ENCODE assay signal across 32 cellular contexts in the genomic region with DNA sequence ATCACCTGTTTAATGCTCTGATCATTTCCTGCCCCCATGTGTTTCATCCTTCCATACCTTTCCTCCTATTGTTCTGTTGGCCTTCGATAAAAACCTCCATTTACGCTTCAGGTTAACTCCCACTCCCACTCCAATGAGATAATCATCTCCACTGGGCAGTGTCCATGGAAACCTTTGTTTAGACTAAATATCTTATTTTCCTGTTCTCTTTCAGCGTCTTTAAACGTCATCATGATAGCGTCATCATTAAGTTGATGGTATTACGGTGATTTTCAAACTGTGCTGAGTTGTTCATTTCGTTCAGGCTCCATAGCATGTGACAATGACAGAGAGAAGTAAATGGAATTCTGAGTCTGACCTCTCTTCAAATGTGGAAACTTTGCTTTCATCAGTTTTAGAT.
DNase-seq lines count a peak whose midpoint lies in the region; ATAC-seq, FAIRE-seq and TF ChIP-seq lines count a peak whose summit lies in the region.
"Had no signal": no experiment of that assay in that cellular context is flagged by ENCODE, and none has a peak within 500 bp of the region (broad histone marks: within the 10 kb centered on the region; RNA-seq: fewer than 3 reads in every experiment).

No MANE protein-coding gene starts in this region.

- no peak overlapping the region for H3K4me3 ChIP-seq in A549
- no peak overlapping the region for H3K4me3 ChIP-seq in RWPE2 (ENCODE audit: severe bottlenecking)
- H3K4me3 ChIP-seq in OCI-LY7 (ENCODE audit: low read depth, low read length, poor library complexity, severe bottlenecking) = no peak overlapping the region
- H3K4me3 ChIP-seq: BLaER1 treated with 17β-estradiol and CSF1 and Interleukin-3, amounts not matched to agents 10 nM and 100 nM; esophagus muscularis mucosa; HAP-1; hepatocyte; left lung; transverse colon had no signal

- H3K4me2 ChIP-seq in A549 (peak overlapping the region; percentile 19; the same call in 1 of the 3 replicates), OCI-LY7 (ENCODE audit: low read length) (no peak overlapping the region)
- H3K4me2 ChIP-seq: BLaER1 treated with 17β-estradiol and CSF1 and Interleukin-3, amounts not matched to agents 10 nM and 100 nM; hepatocyte had no signal

- 75% methylated on average over 7 of the region's 7 CpGs for WGBS in A549 (ENCODE audit: missing lambda C conversion rate)

- H3K4me1 ChIP-seq in A549 (peaks cover 16% of the 10 kb centered on the region), RWPE2 (ENCODE audit: insufficient read depth, poor library complexity, severe bottlenecking) (peaks cover 17% of the 10 kb centered on the region), OCI-LY7 (ENCODE audit: insufficient read depth, low read length, poor library complexity, severe bottlenecking) (no peaks in the 10 kb centered on the region)
- H3K4me1 ChIP-seq: BLaER1 treated with 17β-estradiol and CSF1 and Interleukin-3, amounts not matched to agents 10 nM and 100 nM; esophagus muscularis mucosa; HAP-1; left lung; transverse colon had no signal

- H4K20me1 ChIP-seq in OCI-LY7 (ENCODE audit: insufficient read depth, low read length) = no peaks in the 10 kb centered on the region
- H4K20me1 ChIP-seq: BLaER1 treated with 17β-estradiol and CSF1 and Interleukin-3, amounts not matched to agents 10 nM and 100 nM had no signal

- H3K79me2 ChIP-seq in OCI-LY7 (ENCODE audit: insufficient read depth, low read depth, low read length) = no peaks in the 10 kb centered on the region
- H3K79me2 ChIP-seq: hepatocyte had no signal

- no peak for TF ChIP-seq POLR2A in A549 (IDR thresholded peaks at IDR 0.05; ENCODE audit: low read length)

- no peak for TF ChIP-seq EP300 in A549 (IDR thresholded peaks at IDR 0.05)

- no peak overlapping the region for H2AFZ ChIP-seq in OCI-LY7 (ENCODE audit: low read length)
- H2AFZ ChIP-seq: hepatocyte had no signal

- no peak for TF ChIP-seq CTCF in A549 (IDR thresholded peaks at IDR 0.05)
- no peak for TF ChIP-seq CTCF in RWPE2 (IDR thresholded peaks at IDR 0.05; ENCODE audit: poor library complexity, severe bottlenecking)
- no peak for TF ChIP-seq CTCF in OCI-LY7 (conservative IDR thresholded peaks at IDR 0.05; ENCODE audit: low read length)

- H3K27me3 ChIP-seq in RWPE2 (ENCODE audit: insufficient read depth, poor library complexity, severe bottlenecking) = no peaks in the 10 kb centered on the region
- H3K27me3 ChIP-seq: BLaER1 treated with 17β-estradiol and CSF1 and Interleukin-3, amounts not matched to agents 10 nM and 100 nM; esophagus muscularis mucosa; hepatocyte; left lung had no signal

- H3K27ac ChIP-seq in A549 = no peak overlapping the region
- H3K27ac ChIP-seq in RWPE2 (ENCODE audit: poor library complexity, severe bottlenecking) = peak overlapping the region; percentile 75
- no peak overlapping the region for H3K27ac ChIP-seq in OCI-LY7 (ENCODE audit: low read depth, low read length, poor library complexity, severe bottlenecking)
- H3K27ac ChIP-seq: BLaER1 treated with 17β-estradiol and CSF1 and Interleukin-3, amounts not matched to agents 10 nM and 100 nM; esophagus muscularis mucosa; hepatocyte; left lung; RWPE1; transverse colon had no signal

- DNase-seq in A549 (ENCODE audit: low read depth in 1 of 2, low spot score in 1 of 2) (no peak), M059J (ENCODE audit: low read depth) (peak; percentile 76), RWPE2 (ENCODE audit: low spot score) (no peak), kidney glomerular epithelial cell (lab: John Stamatoyannopoulos, UW) (peak; percentile 34), dedifferentiated amniotic fluid mesenchymal stem cell (ENCODE audit: extremely low spot score) (no peak), OCI-LY7 (ENCODE audit: low spot score) (no peak)
- no peak for DNase-seq in stimulated activated CD8-positive, alpha-beta memory T cell treated with anti-CD3 and anti-CD28 coated beads, Interleukin-4, amount 100 ng/mL, for 48 hours
- DNase-seq: activated CD4-positive, alpha-beta memory T cell treated with anti-CD3 and anti-CD28 coated beads for 36 hours; activated CD8-positive, alpha-beta memory T cell treated with anti-CD3 and anti-CD28 coated beads, Interleukin-2, amount 50 U/mL, for 48 hours; activated naive CD4-positive, alpha-beta T cell treated with anti-CD3 and anti-CD28 coated beads, Interleukin-2, amount 10 ng/mL, durations not matched to agents 7 days and 5 days; DND-41; effector memory CD8-positive, alpha-beta T cell; left lung; midbrain; naive thymus-derived CD8-positive, alpha-beta T cell; NCI-H1436 treated with DMSO at 0.1 percent for 48 hours; NCI-H2171; NCI-H526; small intestine; stimulated activated CD4-positive, alpha-beta T cell treated with anti-CD3 and anti-CD28 coated beads, Interleukin-1b, Interleukin-23, amount 100 ng/mL, for 48 hours; transverse colon had no signal

- H3K36me3 ChIP-seq in RWPE2 (ENCODE audit: low read depth) = no peaks in the 10 kb centered on the region
- H3K36me3 ChIP-seq in OCI-LY7 (ENCODE audit: insufficient read depth, low read length) = no peaks in the 10 kb centered on the region
- H3K36me3 ChIP-seq: BLaER1 treated with 17β-estradiol and CSF1 and Interleukin-3, amounts not matched to agents 10 nM and 100 nM; esophagus muscularis mucosa; HAP-1; left lung; transverse colon had no signal

- no peaks in the 10 kb centered on the region for H3K9me2 ChIP-seq in OCI-LY7 (ENCODE audit: insufficient read depth, low read length)

- no peak for FAIRE-seq in A549 (lab: Jason Lieb, UNC)
- FAIRE-seq: colon, frontal cortex, GM18507, small intestine, TTC549 had no signal

- BruUV-seq in OCI-LY7 (replicated peaks; lab: Mats Ljungman, UMichigan) = no TSS peak

- intact Hi-C loops in OCI-LY7 (cut with micrococcal nuclease; ENCODE audit: unreplicated experiment) = no loop called here

- ATAC-seq in A549 (no peak), RWPE2 (ENCODE audit: low read depth) (peak; percentile 24; the same call in 1 of the 3 replicates), GM21576 (IDR thresholded peaks at IDR 0.05; ENCODE audit: unreplicated experiment) (no peak)
- ATAC-seq: activated CD4-positive, CD25-positive, alpha-beta regulatory T cell treated with anti-CD3 and anti-CD28 coated beads, Interleukin-2, amount 50 U/mL, for 24 hours; effector memory CD8-positive, alpha-beta T cell; naive thymus-derived CD8-positive, alpha-beta T cell had no signal

- POLR2A ChIA-PET in A549 (lab: Yijun Ruan, JAX) = no interaction called here
- POLR2A ChIA-PET in OCI-LY7 (lab: Charles Lee) = no interaction called here

- CTCF ChIA-PET in A549 (lab: Yijun Ruan, JAX) = no interaction called here
- CTCF ChIA-PET in OCI-LY7 (lab: Charles Lee; ENCODE audit: unreplicated experiment) = no interaction called here

- no peaks in the 10 kb centered on the region for H3K9me3 ChIP-seq in A549
- no peaks in the 10 kb centered on the region for H3K9me3 ChIP-seq in RWPE2 (ENCODE audit: severe bottlenecking)
- H3K9me3 ChIP-seq in OCI-LY7 (ENCODE audit: low read length) = no peaks in the 10 kb centered on the region
- H3K9me3 ChIP-seq: BLaER1 treated with 17β-estradiol and CSF1 and Interleukin-3, amounts not matched to agents 10 nM and 100 nM; esophagus muscularis mucosa; HAP-1; left lung; transverse colon had no signal

- no peak for TF ChIP-seq RAD21 in A549 (conservative IDR thresholded peaks at IDR 0.05 in 1 of 2, IDR thresholded peaks at IDR 0.05 in 1 of 2)

TF ChIP-seq in A549, 52 proteins besides CTCF, POLR2A, EP300 and RAD21:
- no peak for TF ChIP-seq FOXS1 (CRISPR knock-in tag; IDR thresholded peaks at IDR 0.05)
- TF ChIP-seq NPAS2 (CRISPR knock-in tag; IDR thresholded peaks at IDR 0.05; ENCODE audit: borderline replicate concordance) = no peak
- no peak for TF ChIP-seq ESRRA (IDR thresholded peaks at IDR 0.05; ENCODE audit: borderline replicate concordance, low read length)
- TF ChIP-seq CHD4 (IDR thresholded peaks at IDR 0.05; ENCODE audit: borderline replicate concordance) = no peak
- TF ChIP-seq, protein P1, sequence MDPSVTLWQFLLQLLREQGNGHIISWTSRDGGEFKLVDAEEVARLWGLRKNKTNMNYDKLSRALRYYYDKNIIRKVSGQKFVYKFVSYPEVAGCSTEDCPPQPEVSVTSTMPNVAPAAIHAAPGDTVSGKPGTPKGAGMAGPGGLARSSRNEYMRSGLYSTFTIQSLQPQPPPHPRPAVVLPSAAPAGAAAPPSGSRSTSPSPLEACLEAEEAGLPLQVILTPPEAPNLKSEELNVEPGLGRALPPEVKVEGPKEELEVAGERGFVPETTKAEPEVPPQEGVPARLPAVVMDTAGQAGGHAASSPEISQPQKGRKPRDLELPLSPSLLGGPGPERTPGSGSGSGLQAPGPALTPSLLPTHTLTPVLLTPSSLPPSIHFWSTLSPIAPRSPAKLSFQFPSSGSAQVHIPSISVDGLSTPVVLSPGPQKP (IDR thresholded peaks at IDR 0.05; ENCODE audit: low read depth, low read length) = no peak
- TF ChIP-seq CEBPB (IDR thresholded peaks at IDR 0.05) = no peak
- no peak for TF ChIP-seq MYC (IDR thresholded peaks at IDR 0.05; ENCODE audit: borderline replicate concordance, low read length)
- TF ChIP-seq, protein P2, sequence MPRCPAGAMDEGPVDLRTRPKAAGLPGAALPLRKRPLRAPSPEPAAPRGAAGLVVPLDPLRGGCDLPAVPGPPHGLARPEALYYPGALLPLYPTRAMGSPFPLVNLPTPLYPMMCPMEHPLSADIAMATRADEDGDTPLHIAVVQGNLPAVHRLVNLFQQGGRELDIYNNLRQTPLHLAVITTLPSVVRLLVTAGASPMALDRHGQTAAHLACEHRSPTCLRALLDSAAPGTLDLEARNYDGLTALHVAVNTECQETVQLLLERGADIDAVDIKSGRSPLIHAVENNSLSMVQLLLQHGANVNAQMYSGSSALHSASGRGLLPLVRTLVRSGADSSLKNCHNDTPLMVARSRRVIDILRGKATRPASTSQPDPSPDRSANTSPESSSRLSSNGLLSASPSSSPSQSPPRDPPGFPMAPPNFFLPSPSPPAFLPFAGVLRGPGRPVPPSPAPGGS (IDR thresholded peaks at IDR 0.05) = no peak
- TF ChIP-seq, protein P3, sequence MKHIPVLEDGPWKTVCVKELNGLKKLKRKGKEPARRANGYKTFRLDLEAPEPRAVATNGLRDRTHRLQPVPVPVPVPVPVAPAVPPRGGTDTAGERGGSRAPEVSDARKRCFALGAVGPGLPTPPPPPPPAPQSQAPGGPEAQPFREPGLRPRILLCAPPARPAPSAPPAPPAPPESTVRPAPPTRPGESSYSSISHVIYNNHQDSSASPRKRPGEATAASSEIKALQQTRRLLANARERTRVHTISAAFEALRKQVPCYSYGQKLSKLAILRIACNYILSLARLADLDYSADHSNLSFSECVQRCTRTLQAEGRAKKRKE (CRISPR knock-in tag; IDR thresholded peaks at IDR 0.05; ENCODE audit: low read depth) = no peak
- TF ChIP-seq TFCP2L1 (CRISPR knock-in tag; IDR thresholded peaks at IDR 0.05) = no peak
- TF ChIP-seq HOXB13 (CRISPR knock-in tag; IDR thresholded peaks at IDR 0.05; ENCODE audit: low read depth) = no peak
- TF ChIP-seq PHF8 (IDR thresholded peaks at IDR 0.05; ENCODE audit: borderline replicate concordance, low read depth) = no peak

Comparison
In these comparisons a context has a peak if more than half of its experiments do, and no peak if none do; other contexts are left out.
1. DNase-seq: peak in M059J (single experiment) and kidney glomerular epithelial cell (single experiment); none in A549 (0 of 2), RWPE2 (single experiment), dedifferentiated amniotic fluid mesenchymal stem cell (single experiment), stimulated activated CD8-positive, alpha-beta memory T cell treated with anti-CD3 and anti-CD28 coated beads, Interleukin-4, amount 100 ng/mL, for 48 hours (single experiment) and OCI-LY7 (single experiment).